Comparison of ENCODE assay signal across 25 cellular contexts in the genomic region with DNA sequence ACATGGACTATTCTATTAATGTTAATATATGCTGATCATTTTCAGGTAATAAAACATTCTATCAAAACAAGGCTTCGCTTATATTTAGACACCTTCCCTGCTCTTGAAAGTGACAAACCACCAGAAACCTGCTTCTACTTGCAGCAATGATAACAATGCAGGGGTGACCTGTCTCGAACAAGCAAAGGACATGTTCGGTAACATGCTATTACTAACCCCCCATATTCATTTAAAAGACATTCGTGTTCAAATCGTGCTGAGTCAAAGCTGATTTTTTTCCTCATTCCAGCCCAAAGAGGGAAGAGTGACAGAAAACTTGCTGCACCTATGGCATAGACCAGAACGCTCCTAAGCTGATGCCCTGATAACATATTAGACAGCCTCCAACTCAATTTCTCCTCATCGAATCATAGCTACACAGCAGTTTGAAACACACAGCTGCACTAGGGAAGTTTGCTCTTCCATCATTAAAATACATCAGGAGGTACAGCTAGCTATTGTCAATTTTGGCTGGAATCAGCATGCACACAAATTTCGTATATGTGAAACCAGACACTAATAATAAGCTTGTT.
DNase-seq lines count a peak whose midpoint lies in the region; ATAC-seq, FAIRE-seq and TF ChIP-seq lines count a peak whose summit lies in the region.
"Had no signal": no experiment of that assay in that cellular context is flagged by ENCODE, and none has a peak within 500 bp of the region (broad histone marks: within the 10 kb centered on the region; RNA-seq: fewer than 3 reads in every experiment).

No MANE protein-coding gene starts in this region.

- H3K9ac ChIP-seq in neural progenitor cell = no peak overlapping the region
- H3K9ac ChIP-seq in kidney (ENCODE audit: low read length in 2 of 2) = no peak overlapping the region
- H3K9ac ChIP-seq: KMS-11, parathyroid adenoma had no signal

- H3K79me2 ChIP-seq in neural progenitor cell (ENCODE audit: low read depth) = peaks cover 70% of the 10 kb centered on the region

- H3K4me3 ChIP-seq in CD8-positive, alpha-beta T cell (ENCODE audit: low read depth, low read length) = no peak overlapping the region
- H3K4me3 ChIP-seq in esophagus muscularis mucosa (peak overlapping the region; percentile 23 to 61 (median 54)), neural progenitor cell (peak overlapping the region; percentile 16), kidney (ENCODE audit: low read length in 2 of 2) (no peak overlapping the region)
- H3K4me3 ChIP-seq: GM23338, upper lobe of right lung had no signal

- no peak for DNase-seq in CD8-positive, alpha-beta T cell
- DNase-seq in NCI-H69 (lab: John Stamatoyannopoulos, UW) = peak; percentile 13
- no peak for DNase-seq in esophagus muscularis mucosa (ENCODE audit: extremely low spot score)
- no peak for DNase-seq in neural progenitor cell (ENCODE audit: low spot score)
- no peak for DNase-seq in kidney
- DNase-seq in NK-92 (lab: John Stamatoyannopoulos, UW; ENCODE audit: unreplicated experiment) = no peak
- DNase-seq in NCI-H1105 (lab: John Stamatoyannopoulos, UW) = no peak
- DNase-seq: activated CD4-positive, alpha-beta T cell treated with anti-CD3 and anti-CD28 coated beads, Interleukin-2, amount 10 ng/mL, durations not matched to agents 7 days and 5 days; activated gamma-delta T cell treated with Interleukin-2 at 50 U/mL for 16 hours; AML-193; DND-41; MV-4-11; NCI-H1694 treated with DMSO at 0.1 percent for 48 hours; NCI-H748 treated with DMSO at 0.1 percent for 48 hours; OCI-M1; SHP77; stimulated activated CD4-positive, alpha-beta T cell treated with anti-CD3 and anti-CD28 coated beads, Interleukin-1b, Interleukin-23, amount 100 ng/mL, for 48 hours; stimulated activated naive CD8-positive, alpha-beta T cell treated with anti-CD3 and anti-CD28 coated beads, Interleukin-15, amount 100 ng/mL, for 72 hours; T-cell; upper lobe of right lung had no signal

- H3F3A ChIP-seq in neural progenitor cell (ENCODE audit: low read depth) = peaks cover 50% of the 10 kb centered on the region

- peak overlapping the region; percentile 8 for H3K27ac Mint-ChIP-seq in CD8-positive, alpha-beta T cell
- H3K27ac Mint-ChIP-seq in neural progenitor cell = no peak overlapping the region
- H3K27ac Mint-ChIP-seq: activated CD4-positive, alpha-beta T cell treated with anti-CD3 and anti-CD28 coated beads, Interleukin-2, amount 10 ng/mL, durations not matched to agents 7 days and 5 days; stimulated activated naive CD8-positive, alpha-beta T cell treated with anti-CD3 and anti-CD28 coated beads, Interleukin-15, amount 100 ng/mL, for 72 hours had no signal

- H3K4me2 ChIP-seq in neural progenitor cell = peak overlapping the region; percentile 71
- H3K4me2 ChIP-seq: GM23338, KMS-11 had no signal

- H3K4me3 Mint-ChIP-seq in CD8-positive, alpha-beta T cell = no peak overlapping the region
- H3K4me3 Mint-ChIP-seq in neural progenitor cell = no peak overlapping the region
- H3K4me3 Mint-ChIP-seq: activated CD4-positive, alpha-beta T cell treated with anti-CD3 and anti-CD28 coated beads, Interleukin-2, amount 10 ng/mL, durations not matched to agents 7 days and 5 days; GM23338; stimulated activated naive CD8-positive, alpha-beta T cell treated with anti-CD3 and anti-CD28 coated beads, Interleukin-15, amount 100 ng/mL, for 72 hours; T-cell had no signal

- H4K20me1 ChIP-seq in neural progenitor cell (ENCODE audit: low read depth) = peaks cover 12% of the 10 kb centered on the region

- H3K27me3 ChIP-seq in CD8-positive, alpha-beta T cell (ENCODE audit: insufficient read depth, low read length) = no peaks in the 10 kb centered on the region
- no peaks in the 10 kb centered on the region for H3K27me3 ChIP-seq in esophagus muscularis mucosa
- no peaks in the 10 kb centered on the region for H3K27me3 ChIP-seq in neural progenitor cell
- H3K27me3 ChIP-seq: upper lobe of right lung had no signal

- peaks cover 35% of the 10 kb centered on the region for H3K36me3 Mint-ChIP-seq in CD8-positive, alpha-beta T cell
- H3K36me3 Mint-ChIP-seq in neural progenitor cell = peaks cover 3% of the 10 kb centered on the region

- TF ChIP-seq CTCF in CD8-positive, alpha-beta T cell (IDR thresholded peaks at IDR 0.05) = no peak
- TF ChIP-seq CTCF in esophagus muscularis mucosa (IDR thresholded peaks at IDR 0.05) (no peak), neural progenitor cell (IDR thresholded peaks at IDR 0.05) (no peak), kidney (IDR thresholded peaks at IDR 0.05; ENCODE audit: borderline replicate concordance, extremely low read depth, insufficient read depth) (no peak)

- WGBS in esophagus muscularis mucosa = 52% methylated on average over 8 of the region's 8 CpGs

- no peak overlapping the region for H3K27ac ChIP-seq in CD8-positive, alpha-beta T cell (ENCODE audit: low read depth, low read length)
- H3K27ac ChIP-seq in esophagus muscularis mucosa (replicated peaks in 1 of 4) (peak overlapping the region; percentile 79 to 86 (median 82)), neural progenitor cell (peak overlapping the region; percentile 7), kidney (ENCODE audit: low read depth in 2 of 2, low read length in 2 of 2) (no peak overlapping the region)
- H3K27ac ChIP-seq: KMS-11, parathyroid adenoma, upper lobe of right lung had no signal

- POLR2A ChIA-PET in CD8-positive, alpha-beta T cell (lab: Charles Lee) = no interaction called here

- intact Hi-C loops in CD8-positive, alpha-beta T cell (cut with DNase I, micrococcal nuclease) = no loop called here
- intact Hi-C loops in esophagus muscularis mucosa (cut with DNase I) (loop anchor here (5.0 kb wide), 1 partner anchor 110 kb away; no protein-coding TSS in a partner anchor), kidney (cut with DNase I) (no loop called here)

- ATAC-seq in CD8-positive, alpha-beta T cell = no peak
- ATAC-seq: GM23338; stimulated activated naive CD8-positive, alpha-beta T cell treated with anti-CD3 and anti-CD28 coated beads, Interleukin-15, amount 100 ng/mL, for 72 hours; T-cell; upper lobe of right lung had no signal

- no peak overlapping the region for H2AFZ ChIP-seq in neural progenitor cell (replicated peaks)
- H2AFZ ChIP-seq: GM23338, parathyroid adenoma had no signal

- no peaks in the 10 kb centered on the region for H3K9me3 Mint-ChIP-seq in CD8-positive, alpha-beta T cell
- H3K9me3 Mint-ChIP-seq in neural progenitor cell = no peaks in the 10 kb centered on the region
- H3K9me3 Mint-ChIP-seq: activated CD4-positive, alpha-beta T cell treated with anti-CD3 and anti-CD28 coated beads, Interleukin-2, amount 10 ng/mL, durations not matched to agents 7 days and 5 days; GM23338; stimulated activated naive CD8-positive, alpha-beta T cell treated with anti-CD3 and anti-CD28 coated beads, Interleukin-15, amount 100 ng/mL, for 72 hours; T-cell had no signal

- no peaks in the 10 kb centered on the region for H3K27me3 Mint-ChIP-seq in CD8-positive, alpha-beta T cell (ENCODE audit: low read depth)
- H3K27me3 Mint-ChIP-seq in neural progenitor cell (ENCODE audit: insufficient read depth, low read depth) = no peaks in the 10 kb centered on the region
- H3K27me3 Mint-ChIP-seq: activated CD4-positive, alpha-beta T cell treated with anti-CD3 and anti-CD28 coated beads, Interleukin-2, amount 10 ng/mL, durations not matched to agents 7 days and 5 days; stimulated activated naive CD8-positive, alpha-beta T cell treated with anti-CD3 and anti-CD28 coated beads, Interleukin-15, amount 100 ng/mL, for 72 hours; T-cell had no signal

- H3K9me3 ChIP-seq in CD8-positive, alpha-beta T cell (ENCODE audit: low read length) = no peaks in the 10 kb centered on the region
- H3K9me3 ChIP-seq in esophagus muscularis mucosa = no peaks in the 10 kb centered on the region
- H3K9me3 ChIP-seq in neural progenitor cell (ENCODE audit: low read depth) = no peaks in the 10 kb centered on the region
- H3K9me3 ChIP-seq in kidney (ENCODE audit: control insufficient read depth in 1 of 2, low read length in 2 of 2) = no peaks in the 10 kb centered on the region
- H3K9me3 ChIP-seq: upper lobe of right lung had no signal

- no peak for FAIRE-seq in kidney (lab: Jason Lieb, UNC)
- FAIRE-seq: colon, GM12892 had no signal

- no peak for TF ChIP-seq EP300 in esophagus muscularis mucosa (IDR thresholded peaks at IDR 0.05)

- CTCF ChIA-PET in CD8-positive, alpha-beta T cell (lab: Charles Lee) = interaction anchor here (0.8 to 1.3 kb wide), 3 partner anchors 9 to 23 kb away, joined by 3 to 4 read pairs (median 3); no protein-coding TSS in a partner anchor

- peaks cover 70% of the 10 kb centered on the region for H3K4me1 Mint-ChIP-seq in CD8-positive, alpha-beta T cell (ENCODE audit: low read depth)
- H3K4me1 Mint-ChIP-seq in neural progenitor cell = peaks cover 67% of the 10 kb centered on the region
- H3K4me1 Mint-ChIP-seq: activated CD4-positive, alpha-beta T cell treated with anti-CD3 and anti-CD28 coated beads, Interleukin-2, amount 10 ng/mL, durations not matched to agents 7 days and 5 days had no signal

- no peaks in the 10 kb centered on the region for H3K36me3 ChIP-seq in CD8-positive, alpha-beta T cell (ENCODE audit: insufficient read depth, low read length)
- H3K36me3 ChIP-seq in esophagus muscularis mucosa = no peaks in the 10 kb centered on the region
- no peaks in the 10 kb centered on the region for H3K36me3 ChIP-seq in neural progenitor cell
- H3K36me3 ChIP-seq in kidney (ENCODE audit: control insufficient read depth in 1 of 2, insufficient read depth in 2 of 2, low read length in 2 of 2) = no peaks in the 10 kb centered on the region
- H3K36me3 ChIP-seq: upper lobe of right lung had no signal

- H3K4me1 ChIP-seq in CD8-positive, alpha-beta T cell (ENCODE audit: insufficient read depth, low read length) = peaks cover 32% of the 10 kb centered on the region
- H3K4me1 ChIP-seq in esophagus muscularis mucosa (peaks cover 25 to 87% (median 76%) of the 10 kb centered on the region in 4 donors), neural progenitor cell (peaks cover 74% of the 10 kb centered on the region), kidney (ENCODE audit: control insufficient read depth in 1 of 2, insufficient read depth in 1 of 2, low read depth in 1 of 2, low read length in 2 of 2) (peaks cover 4 to 5% of the 10 kb centered on the region in 2 donors)
- H3K4me1 ChIP-seq: parathyroid adenoma had no signal

- TF ChIP-seq POLR2A in esophagus muscularis mucosa (IDR thresholded peaks at IDR 0.05; ENCODE audit: low read depth) = no peak

Comparison
In these comparisons a context has a peak if more than half of its experiments do, and no peak if none do; other contexts are left out.
1. H3K27ac ChIP-seq: peak in esophagus muscularis mucosa (4 of 4) and neural progenitor cell (single experiment); none in CD8-positive, alpha-beta T cell (single experiment) and kidney (0 of 2).
2. H3K4me3 ChIP-seq: peak in esophagus muscularis mucosa (4 of 4) and neural progenitor cell (single experiment); none in CD8-positive, alpha-beta T cell (single experiment) and kidney (0 of 2).